ENCODE assay signal across 14 cellular contexts in the genomic region with DNA sequence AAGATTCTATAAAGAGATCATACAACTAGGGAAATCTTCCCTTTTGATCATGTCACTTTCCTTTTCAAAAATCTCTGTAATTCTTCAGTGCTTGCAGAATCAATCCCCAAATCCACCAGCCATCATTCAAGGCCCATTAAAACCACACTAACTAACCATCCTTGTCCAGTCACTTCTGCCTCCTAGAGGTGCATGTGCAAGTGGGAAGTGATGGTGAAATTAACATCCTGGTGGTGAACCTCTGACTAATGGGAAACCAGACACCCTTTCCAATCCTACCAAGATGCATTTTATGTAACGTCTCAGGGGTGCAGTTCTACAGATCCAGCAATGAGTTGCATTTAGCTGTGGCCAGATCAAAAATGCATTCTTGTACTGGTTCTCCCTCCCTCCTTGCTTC.
DNase-seq lines count a peak whose midpoint lies in the region; FAIRE-seq and TF ChIP-seq lines count a peak whose summit lies in the region.
"Had no signal": no experiment of that assay in that cellular context is flagged by ENCODE, and none has a peak within 500 bp of the region (broad histone marks: within the 10 kb centered on the region; RNA-seq: fewer than 3 reads in every experiment).

No MANE protein-coding gene starts in this region.

- DNase-seq in MCF 10A (ENCODE audit: unreplicated experiment): peak; percentile 59
- no peak for DNase-seq in breast epithelium (ENCODE audit: low spot score in 2 of 2)
- peak; percentile 46 for DNase-seq in RPMI7951 (ENCODE audit: low read depth)
- DNase-seq in fibroblast of mammary gland (ENCODE audit: low read depth): peak; percentile 60
- peak; percentile 14 for DNase-seq in urothelium cell line (ENCODE audit: low spot score)
- DNase-seq in T-helper 1 cell: no peak
- no peak for DNase-seq in Calu3
- no peak for DNase-seq in hepatocyte (ENCODE audit: low spot score)
- DNase-seq: activated CD4-positive, alpha-beta T cell treated with anti-CD3 and anti-CD28 coated beads, Interleukin-2, amount 50 U/mL, for 1 hour; aorta; NCI-H345; RPMI8226; stimulated activated CD4-positive, alpha-beta T cell treated with anti-CD3 and anti-CD28 coated beads, Interleukin-12 subunit alpha, Interleukin-12 subunit beta, amount 100 ng/mL, for 4 hours; trophoblast cell had no signal

- no TSS peak for BruUV-seq in MCF 10A (replicated peaks; lab: Mats Ljungman, UMichigan)
- no TSS peak for BruUV-seq in Calu3 (replicated peaks; lab: Mats Ljungman, UMichigan)

- no peak for TF ChIP-seq POLR2A in breast epithelium (IDR thresholded peaks at IDR 0.05)

- POLR2A ChIA-PET in MCF 10A (lab: Yijun Ruan, JAX): no interaction called here

- H3K27ac ChIP-seq in breast epithelium (no peak overlapping the region), hepatocyte (no peak overlapping the region)

- 86% methylated on average over 1 of the region's 1 CpG for WGBS in hepatocyte (ENCODE audit: low lambda C conversion rate, missing lambda C conversion rate)

- H3K27me3 Mint-ChIP-seq in MCF 10A (ENCODE audit: insufficient read depth, unreplicated experiment): no peaks in the 10 kb centered on the region
- H3K27me3 Mint-ChIP-seq in Calu3 (ENCODE audit: unreplicated experiment): no peaks in the 10 kb centered on the region

- H3K27me3 ChIP-seq in breast epithelium (no peaks in the 10 kb centered on the region), hepatocyte (no peaks in the 10 kb centered on the region)

- H3K4me1 ChIP-seq in breast epithelium: no peaks in the 10 kb centered on the region
- peaks cover 6% of the 10 kb centered on the region for H3K4me1 ChIP-seq in hepatocyte (ENCODE audit: insufficient read depth)

- no peaks in the 10 kb centered on the region for H3K9me3 ChIP-seq in breast epithelium
- no peaks in the 10 kb centered on the region for H3K9me3 ChIP-seq in hepatocyte (ENCODE audit: low read depth)

- no peak for TF ChIP-seq CTCF in MCF 10A (IDR thresholded peaks at IDR 0.05; ENCODE audit: unreplicated experiment)
- no peak for TF ChIP-seq CTCF in breast epithelium (IDR thresholded peaks at IDR 0.05)
- TF ChIP-seq CTCF in fibroblast of mammary gland (conservative IDR thresholded peaks at IDR 0.05; ENCODE audit: control insufficient read depth, insufficient read depth, low read depth, low read length): peak; percentile 21
- no peak for TF ChIP-seq CTCF in Calu3 (IDR thresholded peaks at IDR 0.05; ENCODE audit: unreplicated experiment)
- TF ChIP-seq CTCF in hepatocyte (IDR thresholded peaks at IDR 0.05; ENCODE audit: poor library complexity): no peak

- no peaks in the 10 kb centered on the region for H3K79me2 ChIP-seq in hepatocyte

- H2AFZ ChIP-seq in hepatocyte: no peak overlapping the region

- H3K36me3 Mint-ChIP-seq in MCF 10A (ENCODE audit: insufficient read depth, unreplicated experiment) (peaks cover 5% of the 10 kb centered on the region), Calu3 (ENCODE audit: insufficient read depth, unreplicated experiment) (no peaks in the 10 kb centered on the region)

- H3K4me1 Mint-ChIP-seq in MCF 10A (ENCODE audit: insufficient read depth, unreplicated experiment) (peaks cover 7% of the 10 kb centered on the region), Calu3 (ENCODE audit: low read depth, unreplicated experiment) (no peaks in the 10 kb centered on the region)

- intact Hi-C loops in MCF 10A (cut with micrococcal nuclease) (loop anchor here (5.0 to 10.0 kb wide), 3 partner anchors 80 to 1182 kb away; no protein-coding TSS in a partner anchor), breast epithelium (cut with DNase I; ENCODE audit: low total_unique reads) (no loop called here), Calu3 (cut with micrococcal nuclease; ENCODE audit: unreplicated experiment) (loop anchor here (5.0 to 10.0 kb wide), 3 partner anchors 147 to 587 kb away; no protein-coding TSS in a partner anchor)

- H3K9me2 ChIP-seq in hepatocyte (replicated peaks; ENCODE audit: insufficient read depth): no peaks in the 10 kb centered on the region

- H3K36me3 ChIP-seq in breast epithelium: no peaks in the 10 kb centered on the region
- H3K36me3 ChIP-seq in hepatocyte (replicated peaks; ENCODE audit: insufficient read depth, low read depth): no peaks in the 10 kb centered on the region

- no peaks in the 10 kb centered on the region for H3K9me3 Mint-ChIP-seq in MCF 10A (ENCODE audit: unreplicated experiment)
- H3K9me3 Mint-ChIP-seq in Calu3 (ENCODE audit: low read depth, unreplicated experiment): no peaks in the 10 kb centered on the region

- H4K20me1 ChIP-seq in hepatocyte (ENCODE audit: insufficient read depth, poor library complexity, severe bottlenecking): no peaks in the 10 kb centered on the region

- no peak overlapping the region for H3K27ac Mint-ChIP-seq in MCF 10A (ENCODE audit: low read depth, unreplicated experiment)
- no peak overlapping the region for H3K27ac Mint-ChIP-seq in Calu3 (ENCODE audit: unreplicated experiment)

- FAIRE-seq in urothelium cell line (lab: Jason Lieb, UNC): no peak

- no peak overlapping the region for H3K4me3 Mint-ChIP-seq in MCF 10A (ENCODE audit: unreplicated experiment)
- no peak overlapping the region for H3K4me3 Mint-ChIP-seq in Calu3 (ENCODE audit: low read depth, unreplicated experiment)

- H3K4me3 ChIP-seq in breast epithelium (no peak overlapping the region), fibroblast of mammary gland (ENCODE audit: control insufficient read depth, low read depth, low read length) (no peak overlapping the region), hepatocyte (no peak overlapping the region)

- CTCF ChIA-PET in MCF 10A (lab: Yijun Ruan, JAX): interaction anchor here (0.8 to 1.5 kb wide), 6 partner anchors 52 to 714 kb away, joined by 3 to 8 read pairs (median 3); no protein-coding TSS in a partner anchor
- CTCF ChIA-PET in Calu3 (lab: Charles Lee): no interaction called here

- no peak overlapping the region for H3K4me2 ChIP-seq in hepatocyte

Comparison
In these comparisons a context has a peak if more than half of its experiments do, and no peak if none do; other contexts are left out.
1. DNase-seq: peak in MCF 10A (single experiment), RPMI7951 (single experiment), fibroblast of mammary gland (single experiment) and urothelium cell line (single experiment); none in breast epithelium (0 of 2), T-helper 1 cell (0 of 5), Calu3 (single experiment) and hepatocyte (single experiment).